In genomic region chr6:65631711-65632110, GRCh38 we compare ENCODE assay signal across 29 cellular contexts.
DNase-seq lines count a peak whose midpoint lies in the region; ATAC-seq, FAIRE-seq and TF ChIP-seq lines count a peak whose summit lies in the region.
"Had no signal": no experiment of that assay in that cellular context is flagged by ENCODE, and none has a peak within 500 bp of the region (broad histone marks: within the 10 kb centered on the region; RNA-seq: fewer than 3 reads in every experiment).

No MANE protein-coding gene starts in this region.

- in situ Hi-C loops in HepG2 (cut with HindIII; ENCODE audit: extremely low pct_ligation_motif_present, low pct_unique_long_range_greater_than_20kb) = loop anchor here (25.0 kb wide), 2 partner anchors 631 to 856 kb away; no protein-coding TSS in a partner anchor

- no peak overlapping the region for H3K9ac ChIP-seq in HepG2 (ENCODE audit: insufficient read depth, low read depth, low read length)
- H3K9ac ChIP-seq: BLaER1; BLaER1 treated with 17β-estradiol and CSF1 and Interleukin-3, amounts not matched to agents 10 nM and 100 nM had no signal

- intact Hi-C loops in HepG2 (cut with micrococcal nuclease; ENCODE audit: unreplicated experiment) = no loop called here
- intact Hi-C loops in right lobe of liver (cut with DNase I) = no loop called here

- ATAC-seq in HepG2 (no peak), right lobe of liver (no peak)
- ATAC-seq: A549; CD8-positive, alpha-beta T cell had no signal

- TF ChIP-seq EP300 in HepG2 (IDR thresholded peaks at IDR 0.05; ENCODE audit: low read depth in 2 of 2, low read length in 2 of 2) = no peak
- no peak for TF ChIP-seq EP300 in HepG2 (CRISPR knock-in tag; IDR thresholded peaks at IDR 0.05; ENCODE audit: borderline replicate concordance)

- H3K36me3 ChIP-seq in HepG2 (replicated peaks in 1 of 2; ENCODE audit: control insufficient read depth in 1 of 2, insufficient read depth in 2 of 2, low read length in 2 of 2) = no peaks in the 10 kb centered on the region
- no peaks in the 10 kb centered on the region for H3K36me3 ChIP-seq in right lobe of liver
- H3K36me3 ChIP-seq: BE2C; BLaER1; BLaER1 treated with 17β-estradiol and CSF1 and Interleukin-3, amounts not matched to agents 10 nM and 100 nM had no signal

- TF ChIP-seq CTCF in HepG2 (CRISPR knock-in tag; IDR thresholded peaks at IDR 0.05) (no peak), right lobe of liver (IDR thresholded peaks at IDR 0.05) (no peak)

- BruUV-seq in HepG2 (replicated peaks; lab: Mats Ljungman, UMichigan) = no TSS peak

- no peak for TF ChIP-seq RAD21 in HepG2 (CRISPR knock-in tag; IDR thresholded peaks at IDR 0.05)

- CTCF ChIA-PET in HepG2 (lab: Yijun Ruan, JAX; ENCODE audit: low intra/inter-chr PET ratio, low total read pairs) = no interaction called here

- TF ChIP-seq POLR2A in HepG2 (IDR thresholded peaks at IDR 0.05; ENCODE audit: insufficient read depth in 1 of 2, low read depth in 2 of 2, low read length in 2 of 2) (no peak), right lobe of liver (IDR thresholded peaks at IDR 0.05) (no peak)

- no peaks in the 10 kb centered on the region for H4K20me1 ChIP-seq in HepG2 (ENCODE audit: insufficient read depth, low read length)
- H4K20me1 ChIP-seq: BLaER1; BLaER1 treated with 17β-estradiol and CSF1 and Interleukin-3, amounts not matched to agents 10 nM and 100 nM had no signal

- H3K79me2 ChIP-seq in HepG2 (ENCODE audit: insufficient read depth, low read length) = no peaks in the 10 kb centered on the region

- no peaks in the 10 kb centered on the region for H3K27me3 ChIP-seq in HepG2 (ENCODE audit: control insufficient read depth in 1 of 2, insufficient read depth in 2 of 2, low read length in 2 of 2)
- no peaks in the 10 kb centered on the region for H3K27me3 ChIP-seq in right lobe of liver
- H3K27me3 ChIP-seq: BE2C; BLaER1; BLaER1 treated with 17β-estradiol and CSF1 and Interleukin-3, amounts not matched to agents 10 nM and 100 nM had no signal

- no peak overlapping the region for H3K4me2 ChIP-seq in HepG2 (ENCODE audit: low read depth, low read length)
- H3K4me2 ChIP-seq: A549; BLaER1; BLaER1 treated with 17β-estradiol and CSF1 and Interleukin-3, amounts not matched to agents 10 nM and 100 nM had no signal

- DNase-seq in HepG2 (ENCODE audit: low spot score) (no peak), right lobe of liver (no peak)
- DNase-seq: 8988T; ACHN; AML-193; BE2C; C1 segment of cervical spinal cord; Caco-2; Calu3; CD4-positive, alpha-beta memory T cell; CD4-positive, alpha-beta T cell; CD4-positive, CD25-positive, alpha-beta regulatory T cell; CD8-positive, alpha-beta memory T cell; CD8-positive, alpha-beta T cell; COR-L47; DMS 273 treated with DMSO at 0.1 percent for 48 hours; DMS153; DMS53; DMS79; DMS79 treated with DMSO at 0.1 percent for 48 hours; DND-41; EL had no signal

- H3K27ac ChIP-seq in HepG2 (ENCODE audit: extremely low read length, insufficient read depth, low read length) = no peak overlapping the region
- no peak overlapping the region for H3K27ac ChIP-seq in right lobe of liver
- H3K27ac ChIP-seq: 22Rv1; A549; BLaER1; BLaER1 treated with 17β-estradiol and CSF1 and Interleukin-3, amounts not matched to agents 10 nM and 100 nM; C4-2B had no signal

- H3K4me1 ChIP-seq in HepG2 (ENCODE audit: insufficient read depth, low read length) (no peaks in the 10 kb centered on the region), right lobe of liver (no peaks in the 10 kb centered on the region)
- H3K4me1 ChIP-seq: A549, BE2C, BLaER1, Caco-2 had no signal

- no peak for FAIRE-seq in HepG2 (lab: Jason Lieb, UNC)
- FAIRE-seq: A204.1, A549, D721Med had no signal

- no peak overlapping the region for H2AFZ ChIP-seq in HepG2 (ENCODE audit: low read length)

- H3K9me3 ChIP-seq in HepG2 (ENCODE audit: low read length) = no peaks in the 10 kb centered on the region
- H3K9me3 ChIP-seq in right lobe of liver = no peaks in the 10 kb centered on the region
- H3K9me3 ChIP-seq: A549, BE2C, BLaER1, Caco-2 had no signal

- POLR2A ChIA-PET in HepG2 (lab: Yijun Ruan, JAX) = no interaction called here

- H3K4me3 ChIP-seq in HepG2 (replicated peaks in 1 of 3; ENCODE audit: insufficient read depth in 1 of 3, low read depth in 2 of 3, low read length in 3 of 3) (no peak overlapping the region), right lobe of liver (no peak overlapping the region)
- H3K4me3 ChIP-seq: A549; BLaER1; BLaER1 treated with 17β-estradiol and CSF1 and Interleukin-3, amounts not matched to agents 10 nM and 100 nM had no signal

- 2% methylated on average over 2 of the region's 2 CpGs for WGBS in HepG2 (ENCODE audit: low lambda C conversion rate)
- WGBS in right lobe of liver (ENCODE audit: insufficient coverage, low coverage, low lambda C conversion rate, missing lambda C conversion rate) = 42% methylated on average over 2 of the region's 2 CpGs

TF ChIP-seq in HepG2, 621 proteins besides CTCF, POLR2A, EP300 and RAD21:
- TF ChIP-seq MAFK (conservative IDR thresholded peaks at IDR 0.05 in 1 of 2, IDR thresholded peaks at IDR 0.05 in 1 of 2; ENCODE audit: low read length in 2 of 2) = peak; percentile 2 to 67; a peak in 2 of 4 replicates
- no peak for TF ChIP-seq PAWR (CRISPR knock-in tag; IDR thresholded peaks at IDR 0.05; ENCODE audit: borderline replicate concordance)
- TF ChIP-seq MAFF (IDR thresholded peaks at IDR 0.05; ENCODE audit: low read depth, low read length) = 0 out of 2 replicates have a peak, but pooled peaks have one; percentile 33
